ENCODE assay signal across 17 cellular contexts in the genomic region with DNA sequence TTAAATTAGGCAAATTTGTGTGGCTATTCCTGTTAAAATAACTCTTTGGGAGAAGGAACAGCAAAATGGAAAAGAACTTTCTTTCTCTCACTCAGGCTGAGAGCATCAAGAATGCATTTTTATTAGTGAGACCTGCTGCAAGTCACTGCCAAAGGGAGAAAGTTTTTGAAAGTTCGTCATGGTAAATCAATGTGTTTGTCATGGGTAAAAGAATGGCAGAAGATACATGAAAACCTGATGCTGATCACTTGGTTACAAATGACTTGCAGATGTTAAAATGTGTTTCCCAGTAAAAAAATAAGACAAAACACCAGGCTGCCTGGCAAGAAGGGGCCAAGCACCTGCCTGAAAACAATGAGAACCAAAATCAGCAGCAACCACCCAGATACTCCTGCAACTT.
DNase-seq lines count a peak whose midpoint lies in the region; ATAC-seq, FAIRE-seq and TF ChIP-seq lines count a peak whose summit lies in the region.
"Had no signal": no experiment of that assay in that cellular context is flagged by ENCODE, and none has a peak within 500 bp of the region (broad histone marks: within the 10 kb centered on the region; RNA-seq: fewer than 3 reads in every experiment).

No MANE protein-coding gene starts in this region.

- H3K27me3 Mint-ChIP-seq in GM23338 (ENCODE audit: insufficient read depth, low read depth, poor library complexity) = peaks cover 5% of the 10 kb centered on the region
- H3K27me3 Mint-ChIP-seq: B cell had no signal

- no peak for FAIRE-seq in HepG2 (lab: Jason Lieb, UNC)
- FAIRE-seq: A549 had no signal

- no peak for TF ChIP-seq RAD21 in HepG2 (CRISPR knock-in tag; IDR thresholded peaks at IDR 0.05)

- H3K9ac ChIP-seq in HepG2 (ENCODE audit: insufficient read depth, low read depth, low read length) = no peak overlapping the region

- no peaks in the 10 kb centered on the region for H3K79me2 ChIP-seq in GM23338 (replicated peaks; ENCODE audit: insufficient read depth)
- no peaks in the 10 kb centered on the region for H3K79me2 ChIP-seq in HepG2 (ENCODE audit: insufficient read depth, low read length)

- intact Hi-C loops in HepG2 (cut with micrococcal nuclease; ENCODE audit: unreplicated experiment) = no loop called here

- TF ChIP-seq EP300 in HepG2 (IDR thresholded peaks at IDR 0.05; ENCODE audit: low read depth in 2 of 2, low read length in 2 of 2) (no peak), HepG2 (CRISPR knock-in tag; IDR thresholded peaks at IDR 0.05; ENCODE audit: borderline replicate concordance) (no peak)

- peaks cover 3% of the 10 kb centered on the region; the same call in 1 of the 3 replicates for H3K9me3 Mint-ChIP-seq in GM23338

- H3K9me2 ChIP-seq in GM23338 (ENCODE audit: insufficient read depth) = peaks cover 12% of the 10 kb centered on the region; the same call in 1 of the 2 replicates

- H3K36me3 ChIP-seq in GM23338 (ENCODE audit: insufficient read depth) (no peaks in the 10 kb centered on the region), HepG2 (replicated peaks in 1 of 2; ENCODE audit: control insufficient read depth in 1 of 2, insufficient read depth in 2 of 2, low read length in 2 of 2) (no peaks in the 10 kb centered on the region)

- POLR2A ChIA-PET in HepG2 (lab: Yijun Ruan, JAX) = no interaction called here

- H2AFZ ChIP-seq in GM23338 (peak overlapping the region; percentile 75), HepG2 (ENCODE audit: low read length) (no peak overlapping the region)

- peaks cover 10% of the 10 kb centered on the region; the same call in 2 of the 3 replicates for H3K4me1 Mint-ChIP-seq in GM23338
- H3K4me1 Mint-ChIP-seq: B cell had no signal

- no peaks in the 10 kb centered on the region for H3F3A ChIP-seq in GM23338 (replicated peaks; ENCODE audit: low read depth)

- no peak overlapping the region for H3K4me3 Mint-ChIP-seq in GM23338
- H3K4me3 Mint-ChIP-seq: B cell; CD4-positive, alpha-beta memory T cell had no signal

- H3K4me2 ChIP-seq in GM23338 = no peak overlapping the region
- H3K4me2 ChIP-seq in HepG2 (ENCODE audit: low read depth, low read length) = no peak overlapping the region
- H3K4me2 ChIP-seq: A549 had no signal

- no peaks in the 10 kb centered on the region; the same call in 2 of the 3 replicates for H3K36me3 Mint-ChIP-seq in GM23338 (ENCODE audit: low read depth)
- H3K36me3 Mint-ChIP-seq: CD4-positive, alpha-beta memory T cell had no signal

- H3K4me1 ChIP-seq in GM23338 (ENCODE audit: insufficient read depth) (peaks cover 8% of the 10 kb centered on the region; the same call in 1 of the 2 replicates), HepG2 (ENCODE audit: insufficient read depth, low read length) (no peaks in the 10 kb centered on the region)
- H3K4me1 ChIP-seq: A549 had no signal

- H3K4me3 ChIP-seq in GM23338 (no peak overlapping the region), HepG2 (replicated peaks in 1 of 3; ENCODE audit: insufficient read depth in 1 of 3, low read depth in 2 of 3, low read length in 3 of 3) (no peak overlapping the region)
- H3K4me3 ChIP-seq: A549 had no signal

- H3K27me3 ChIP-seq in GM23338 (ENCODE audit: insufficient read depth) (no peaks in the 10 kb centered on the region), HepG2 (ENCODE audit: control insufficient read depth in 1 of 2, insufficient read depth in 2 of 2, low read length in 2 of 2) (no peaks in the 10 kb centered on the region)

- H4K20me1 ChIP-seq in GM23338 (replicated peaks; ENCODE audit: insufficient read depth) = no peaks in the 10 kb centered on the region
- H4K20me1 ChIP-seq in HepG2 (ENCODE audit: insufficient read depth, low read length) = no peaks in the 10 kb centered on the region

- DNase-seq in AG20443 (ENCODE audit: low spot score) (peak; percentile 29), GM23338 (ENCODE audit: low spot score) (no peak), RPMI7951 (ENCODE audit: low read depth) (peak; percentile 85), fibroblast of gingiva (ENCODE audit: low read depth) (peak; percentile 44), T-helper 2 cell (no peak), HepG2 (ENCODE audit: low spot score) (no peak)
- DNase-seq in activated CD4-positive, alpha-beta T cell treated with anti-CD3 and anti-CD28 coated beads, Interleukin-2, amount 50 U/mL, for 1 hour = no peak
- DNase-seq: CD4-positive, alpha-beta memory T cell; DMS79; GF-D8; NCI-H1417; NCI-H1930; NCI-H524; T-helper 1 cell had no signal

- in situ Hi-C loops in HepG2 (cut with HindIII; ENCODE audit: extremely low pct_ligation_motif_present, low pct_unique_long_range_greater_than_20kb) = no loop called here

- H3K27ac ChIP-seq in GM23338 (ENCODE audit: low read depth) = no peak overlapping the region
- no peak overlapping the region for H3K27ac ChIP-seq in HepG2 (ENCODE audit: extremely low read length, insufficient read depth, low read length)
- H3K27ac ChIP-seq: A549 had no signal

- whole genome bisulfite sequencing in HepG2 (ENCODE audit: low lambda C conversion rate) = 28% methylated on average over 1 of the region's 1 CpG

- no peak for ATAC-seq in GM23338
- ATAC-seq in GM21515 (IDR thresholded peaks at IDR 0.05; ENCODE audit: unreplicated experiment) = no peak
- no peak for ATAC-seq in HepG2
- ATAC-seq: A549 had no signal

- TF ChIP-seq POLR2A in HepG2 (IDR thresholded peaks at IDR 0.05; ENCODE audit: insufficient read depth in 1 of 2, low read depth in 2 of 2, low read length in 2 of 2) = no peak

- CTCF ChIA-PET in HepG2 (lab: Yijun Ruan, JAX; ENCODE audit: low intra/inter-chr PET ratio, low total read pairs) = no interaction called here

- no TSS peak for BruUV-seq in HepG2 (replicated peaks; lab: Mats Ljungman, UMichigan)

- TF ChIP-seq CTCF in GM23338 (conservative IDR thresholded peaks at IDR 0.05; ENCODE audit: low read depth in 2 of 2) (no peak), HepG2 (CRISPR knock-in tag; IDR thresholded peaks at IDR 0.05) (no peak)

- peak overlapping the region; percentile 74; the same call in 1 of the 2 replicates for H3K27ac Mint-ChIP-seq in GM23338
- H3K27ac Mint-ChIP-seq: B cell had no signal

- H3K9me3 ChIP-seq in HepG2 (ENCODE audit: low read length) = no peaks in the 10 kb centered on the region
- H3K9me3 ChIP-seq: A549 had no signal

TF ChIP-seq in GM23338, 12 proteins besides CTCF, POLR2A, EP300 and RAD21:
- TF ChIP-seq ZNF114 (CRISPR knock-in tag; IDR thresholded peaks at IDR 0.05) = no peak
- TF ChIP-seq EZH2phosphoT487 (IDR thresholded peaks at IDR 0.05; ENCODE audit: unreplicated experiment) = no peak
- no peak for TF ChIP-seq NANOG (IDR thresholded peaks at IDR 0.05; ENCODE audit: borderline replicate concordance)

TF ChIP-seq in HepG2, 621 proteins besides CTCF, POLR2A, EP300 and RAD21 (continues in another document):
- TF ChIP-seq, protein P1, sequence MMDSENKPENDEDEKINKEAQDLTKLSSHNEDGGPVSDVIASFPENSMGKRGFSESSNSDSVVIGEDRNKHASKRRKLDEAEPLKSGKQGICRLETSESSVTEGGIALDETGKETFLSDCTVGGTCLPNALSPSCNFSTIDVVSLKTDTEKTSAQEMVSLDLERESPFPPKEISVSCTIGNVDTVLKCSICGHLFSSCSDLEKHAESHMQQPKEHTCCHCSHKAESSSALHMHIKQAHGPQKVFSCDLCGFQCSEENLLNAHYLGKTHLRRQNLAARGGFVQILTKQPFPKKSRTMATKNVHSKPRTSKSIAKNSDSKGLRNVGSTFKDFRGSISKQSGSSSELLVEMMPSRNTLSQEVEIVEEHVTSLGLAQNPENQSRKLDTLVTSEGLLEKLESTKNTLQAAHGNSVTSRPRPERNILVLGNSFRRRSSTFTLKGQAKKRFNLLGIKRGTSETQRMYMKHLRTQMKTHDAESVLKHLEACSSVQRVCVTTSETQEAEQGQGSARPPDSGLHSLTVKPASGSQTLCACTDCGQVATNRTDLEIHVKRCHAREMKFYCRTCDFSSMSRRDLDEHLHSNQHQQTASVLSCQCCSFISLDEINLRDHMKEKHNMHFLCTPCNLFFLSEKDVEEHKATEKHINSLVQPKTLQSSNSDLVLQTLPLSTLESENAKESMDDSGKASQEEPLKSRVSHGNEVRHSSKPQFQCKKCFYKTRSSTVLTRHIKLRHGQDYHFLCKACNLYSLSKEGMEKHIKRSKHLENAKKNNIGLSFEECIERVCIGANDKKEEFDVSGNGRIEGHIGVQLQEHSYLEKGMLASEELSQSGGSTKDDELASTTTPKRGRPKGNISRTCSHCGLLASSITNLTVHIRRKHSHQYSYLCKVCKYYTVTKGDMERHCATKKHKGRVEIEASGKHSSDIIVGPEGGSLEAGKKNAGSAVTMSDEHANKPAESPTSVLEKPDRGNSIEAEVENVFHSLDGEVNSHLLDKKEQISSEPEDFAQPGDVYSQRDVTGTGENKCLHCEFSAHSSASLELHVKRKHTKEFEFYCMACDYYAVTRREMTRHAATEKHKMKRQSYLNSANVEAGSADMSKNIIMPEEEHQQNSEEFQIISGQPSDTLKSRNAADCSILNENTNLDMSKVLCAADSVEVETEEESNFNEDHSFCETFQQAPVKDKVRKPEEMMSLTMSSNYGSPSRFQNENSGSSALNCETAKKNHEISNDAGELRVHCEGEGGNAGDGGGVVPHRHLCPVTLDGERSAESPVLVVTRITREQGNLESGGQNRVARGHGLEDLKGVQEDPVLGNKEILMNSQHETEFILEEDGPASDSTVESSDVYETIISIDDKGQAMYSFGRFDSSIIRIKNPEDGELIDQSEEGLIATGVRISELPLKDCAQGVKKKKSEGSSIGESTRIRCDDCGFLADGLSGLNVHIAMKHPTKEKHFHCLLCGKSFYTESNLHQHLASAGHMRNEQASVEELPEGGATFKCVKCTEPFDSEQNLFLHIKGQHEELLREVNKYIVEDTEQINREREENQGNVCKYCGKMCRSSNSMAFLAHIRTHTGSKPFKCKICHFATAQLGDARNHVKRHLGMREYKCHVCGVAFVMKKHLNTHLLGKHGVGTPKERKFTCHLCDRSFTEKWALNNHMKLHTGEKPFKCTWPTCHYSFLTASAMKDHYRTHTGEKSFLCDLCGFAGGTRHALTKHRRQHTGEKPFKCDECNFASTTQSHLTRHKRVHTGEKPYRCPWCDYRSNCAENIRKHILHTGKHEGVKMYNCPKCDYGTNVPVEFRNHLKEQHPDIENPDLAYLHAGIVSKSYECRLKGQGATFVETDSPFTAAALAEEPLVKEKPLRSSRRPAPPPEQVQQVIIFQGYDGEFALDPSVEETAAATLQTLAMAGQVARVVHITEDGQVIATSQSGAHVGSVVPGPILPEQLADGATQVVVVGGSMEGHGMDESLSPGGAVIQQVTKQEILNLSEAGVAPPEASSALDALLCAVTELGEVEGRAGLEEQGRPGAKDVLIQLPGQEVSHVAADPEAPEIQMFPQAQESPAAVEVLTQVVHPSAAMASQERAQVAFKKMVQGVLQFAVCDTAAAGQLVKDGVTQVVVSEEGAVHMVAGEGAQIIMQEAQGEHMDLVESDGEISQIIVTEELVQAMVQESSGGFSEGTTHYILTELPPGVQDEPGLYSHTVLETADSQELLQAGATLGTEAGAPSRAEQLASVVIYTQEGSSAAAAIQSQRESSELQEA (CRISPR knock-in tag; IDR thresholded peaks at IDR 0.05; ENCODE audit: not compliant biosample characterization) = no peak
- TF ChIP-seq ZNF563 (CRISPR knock-in tag; IDR thresholded peaks at IDR 0.05) = no peak

Comparison
In these comparisons a context has a peak if more than half of its experiments do, and no peak if none do; other contexts are left out.
1. DNase-seq: peak in AG20443 (single experiment), RPMI7951 (single experiment) and fibroblast of gingiva (single experiment); none in GM23338 (single experiment), T-helper 2 cell (0 of 5), HepG2 (single experiment) and activated CD4-positive, alpha-beta T cell treated with anti-CD3 and anti-CD28 coated beads, Interleukin-2, amount 50 U/mL, for 1 hour (single experiment).